In the genomic region with DNA sequence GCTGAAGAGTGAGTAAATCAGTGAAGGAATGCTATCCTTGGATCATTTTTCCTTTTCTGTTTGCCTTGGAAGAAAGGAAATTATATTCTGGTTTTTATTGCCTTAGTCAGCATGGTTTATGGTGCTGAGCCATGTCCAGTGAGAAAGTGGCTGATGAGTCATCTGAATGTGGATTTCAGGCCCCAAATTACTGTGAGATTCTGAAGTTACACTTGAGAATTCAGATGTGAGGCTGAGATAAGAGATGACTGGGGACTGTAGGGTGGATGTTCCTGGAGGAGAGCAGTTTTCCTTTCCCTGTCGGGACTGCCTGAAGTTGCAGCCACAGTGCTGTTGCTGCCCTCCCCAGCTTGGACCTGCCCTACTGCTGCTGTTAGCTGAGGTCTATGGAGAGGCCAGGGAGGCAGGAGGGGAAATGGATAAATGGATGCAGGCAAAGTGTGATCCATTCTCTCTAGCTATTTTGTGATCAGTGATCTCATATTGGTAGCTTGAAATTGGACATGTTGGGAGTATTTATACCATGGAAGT, we compare ENCODE assay signal across 9 cellular contexts. TPM values are rescaled to one million over a fixed set of nuclear protein-coding genes. Genes with fewer than 3 reads are reported as not detected.
DNase-seq lines count a peak whose midpoint lies in the region; ATAC-seq lines count a peak whose summit lies in the region.
"Had no signal": no experiment of that assay in that cellular context is flagged by ENCODE, and none has a peak within 500 bp of the region (broad histone marks: within the 10 kb centered on the region; RNA-seq: fewer than 3 reads in every experiment).

No MANE protein-coding gene starts in this region.

- H3K4me3 Mint-ChIP-seq in stimulated activated naive CD8-positive, alpha-beta T cell treated with anti-CD3 and anti-CD28 coated beads, Interleukin-15, Interleukin-2, amounts not matched to agents 100 ng/mL and 50 ng/mL, for 24 hours = no peak overlapping the region
- no peak overlapping the region for H3K4me3 Mint-ChIP-seq in activated CD4-positive, alpha-beta memory T cell treated with anti-CD3 and anti-CD28 coated beads for 36 hours

- CTCF ChIA-PET in activated CD4-positive, alpha-beta memory T cell treated with anti-CD3 and anti-CD28 coated beads for 36 hours (lab: Charles Lee) = interaction anchor here (0.9 to 4.0 kb wide), 6 partner anchors 9 to 65 kb away, joined by 3 to 24 read pairs (median 4); no protein-coding TSS in a partner anchor

- H3K9me3 ChIP-seq in aorta (ENCODE audit: control insufficient read depth, low read length) = no peaks in the 10 kb centered on the region

- 0% methylated on average over 1 of the region's 1 CpG for WGBS in aorta, 2 donors

- no peaks in the 10 kb centered on the region for H3K36me3 ChIP-seq in aorta (ENCODE audit: control insufficient read depth in 1 of 2, insufficient read depth in 2 of 2, low read length in 1 of 2)

- H3K9me3 Mint-ChIP-seq in stimulated activated naive CD8-positive, alpha-beta T cell treated with anti-CD3 and anti-CD28 coated beads, Interleukin-15, Interleukin-2, amounts not matched to agents 100 ng/mL and 50 ng/mL, for 24 hours = no peaks in the 10 kb centered on the region
- H3K9me3 Mint-ChIP-seq in activated CD4-positive, alpha-beta memory T cell treated with anti-CD3 and anti-CD28 coated beads for 36 hours = no peaks in the 10 kb centered on the region

- DNase-seq in stimulated activated naive CD8-positive, alpha-beta T cell treated with anti-CD3 and anti-CD28 coated beads, Interleukin-15, Interleukin-2, amounts not matched to agents 100 U/mL and 50 U/mL, for 24 hours = no peak
- DNase-seq in activated CD4-positive, alpha-beta memory T cell treated with anti-CD3 and anti-CD28 coated beads for 36 hours = peak; percentile 47
- DNase-seq in islet precursor cell = peak; percentile 96
- no peak for DNase-seq in aorta
- DNase-seq in NCI-H1930 (lab: John Stamatoyannopoulos, UW) = no peak
- no peak for DNase-seq in stimulated activated CD4-positive, alpha-beta T cell treated with anti-CD3 and anti-CD28 coated beads, Interleukin-2, amount 100 ng/mL, for 24 hours
- no peak for DNase-seq in central memory CD4-positive, alpha-beta T cell
- DNase-seq: activated CD4-positive, alpha-beta T cell treated with anti-CD3 and anti-CD28 coated beads, Interleukin-2, amount 50 U/mL, for 48 hours had no signal

- H3K27ac Mint-ChIP-seq in stimulated activated naive CD8-positive, alpha-beta T cell treated with anti-CD3 and anti-CD28 coated beads, Interleukin-15, Interleukin-2, amounts not matched to agents 100 ng/mL and 50 ng/mL, for 24 hours = peak overlapping the region; percentile 54
- no peak overlapping the region for H3K27ac Mint-ChIP-seq in activated CD4-positive, alpha-beta memory T cell treated with anti-CD3 and anti-CD28 coated beads for 36 hours

- ATAC-seq in stimulated activated naive CD8-positive, alpha-beta T cell treated with anti-CD3 and anti-CD28 coated beads, Interleukin-15, Interleukin-2, amounts not matched to agents 100 U/mL and 50 U/mL, for 24 hours = no peak
- peak; percentile 5 for ATAC-seq in aorta (ENCODE audit: low FRiP score)

- H3K27me3 Mint-ChIP-seq in stimulated activated naive CD8-positive, alpha-beta T cell treated with anti-CD3 and anti-CD28 coated beads, Interleukin-15, Interleukin-2, amounts not matched to agents 100 ng/mL and 50 ng/mL, for 24 hours = no peaks in the 10 kb centered on the region
- H3K27me3 Mint-ChIP-seq in activated CD4-positive, alpha-beta memory T cell treated with anti-CD3 and anti-CD28 coated beads for 36 hours = no peaks in the 10 kb centered on the region

- H3K4me1 ChIP-seq in aorta (ENCODE audit: control insufficient read depth in 1 of 2, insufficient read depth in 2 of 2, low read length in 2 of 2) = no peaks in the 10 kb centered on the region

- POLR2A ChIA-PET in activated CD4-positive, alpha-beta memory T cell treated with anti-CD3 and anti-CD28 coated beads for 36 hours (lab: Charles Lee) = interaction anchor here (0.6 to 1.4 kb wide), 3 partner anchors 9 to 103 kb away, joined by 3 to 4 read pairs (median 3); no protein-coding TSS in a partner anchor

- H3K4me1 Mint-ChIP-seq in stimulated activated naive CD8-positive, alpha-beta T cell treated with anti-CD3 and anti-CD28 coated beads, Interleukin-15, Interleukin-2, amounts not matched to agents 100 ng/mL and 50 ng/mL, for 24 hours (ENCODE audit: low read depth) = peaks cover 53% of the 10 kb centered on the region
- H3K4me1 Mint-ChIP-seq in activated CD4-positive, alpha-beta memory T cell treated with anti-CD3 and anti-CD28 coated beads for 36 hours (ENCODE audit: low read depth) = peaks cover 48% of the 10 kb centered on the region

- H3K27me3 ChIP-seq in aorta (ENCODE audit: control insufficient read depth in 1 of 2, insufficient read depth in 2 of 2, low read length in 1 of 2) = no peaks in the 10 kb centered on the region

- intact Hi-C loops in activated CD4-positive, alpha-beta memory T cell treated with anti-CD3 and anti-CD28 coated beads for 36 hours (cut with micrococcal nuclease) = loop anchor here (2.0 kb wide), 1 partner anchor 36 kb away; no protein-coding TSS in a partner anchor
- intact Hi-C loops in aorta (cut with DNase I) = loop anchor here in 1 of 2 donors (2.0 kb wide), 1 partner anchor 48 kb away; no protein-coding TSS in a partner anchor

- no peak overlapping the region for H3K4me3 ChIP-seq in aorta (ENCODE audit: low read length in 2 of 2)

- H3K36me3 Mint-ChIP-seq in stimulated activated naive CD8-positive, alpha-beta T cell treated with anti-CD3 and anti-CD28 coated beads, Interleukin-15, Interleukin-2, amounts not matched to agents 100 ng/mL and 50 ng/mL, for 24 hours (ENCODE audit: low read depth) = peaks cover 2% of the 10 kb centered on the region
- peaks cover 8% of the 10 kb centered on the region for H3K36me3 Mint-ChIP-seq in activated CD4-positive, alpha-beta memory T cell treated with anti-CD3 and anti-CD28 coated beads for 36 hours

- peak overlapping the region in 1 of 2 donors; percentile 78 for H3K27ac ChIP-seq in aorta (ENCODE audit: low read depth in 1 of 2, low read length in 2 of 2)

RNA-seq across cellular contexts. Expression of gene MAP3K14, which starts 4.2 kb away (rescaled TPM):
- 10 to 100 TPM; 62.9 to 65.0 TPM for total RNA-seq in activated CD4-positive, alpha-beta memory T cell treated with anti-CD3 and anti-CD28 coated beads for 36 hours
- total RNA-seq in aorta = 10 to 100 TPM; 10.6 to 19.7 TPM
- 1 to 10 TPM; 5.9 to 6.0 TPM for polyA plus RNA-seq in aorta

RNA-seq across cellular contexts. Expression of gene SPATA32, which starts 59.1 kb away (rescaled TPM):
- under 1 TPM in 1 of 2 experiments, not detected in 1; 0.12 TPM for total RNA-seq in activated CD4-positive, alpha-beta memory T cell treated with anti-CD3 and anti-CD28 coated beads for 36 hours
- total RNA-seq in aorta = not detected
- polyA plus RNA-seq in aorta = not detected

Comparison
In these comparisons a context has a peak if more than half of its experiments do, and no peak if none do; other contexts are left out.
1. DNase-seq: peak in activated CD4-positive, alpha-beta memory T cell treated with anti-CD3 and anti-CD28 coated beads for 36 hours (single experiment) and islet precursor cell (single experiment); none in stimulated activated naive CD8-positive, alpha-beta T cell treated with anti-CD3 and anti-CD28 coated beads, Interleukin-15, Interleukin-2, amounts not matched to agents 100 U/mL and 50 U/mL, for 24 hours (single experiment), aorta (0 of 2), NCI-H1930 (0 of 2), stimulated activated CD4-positive, alpha-beta T cell treated with anti-CD3 and anti-CD28 coated beads, Interleukin-2, amount 100 ng/mL, for 24 hours (0 of 2) and central memory CD4-positive, alpha-beta T cell (single experiment).